Comparison of ENCODE assay signal across 8 cellular contexts in the genomic region with DNA sequence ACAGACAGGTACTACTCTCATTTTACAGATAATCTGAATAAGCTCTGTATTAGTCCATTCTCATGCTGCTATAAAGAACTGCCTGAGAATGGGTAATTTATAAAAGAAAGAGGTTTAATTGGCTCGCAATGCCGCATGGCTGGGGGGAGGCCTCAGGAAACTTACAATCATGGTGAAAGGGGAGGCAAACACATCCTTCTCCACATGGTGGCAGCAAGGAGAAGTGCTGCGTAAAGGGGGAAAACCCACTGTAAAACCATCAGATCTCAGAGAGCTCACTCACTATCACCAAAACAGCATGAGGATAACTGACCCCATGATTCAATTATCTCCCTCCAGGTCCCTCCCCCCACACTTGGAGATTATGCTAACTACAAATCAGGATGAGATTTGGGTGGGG.
DNase-seq lines count a peak whose midpoint lies in the region; ATAC-seq and TF ChIP-seq lines count a peak whose summit lies in the region.

No MANE protein-coding gene starts in this region.

- ATAC-seq in CD8-positive, alpha-beta T cell: no peak

- H3K27me3 Mint-ChIP-seq in CD8-positive, alpha-beta T cell (ENCODE audit: low read depth): no peaks in the 10 kb centered on the region

- CTCF ChIA-PET in CD8-positive, alpha-beta T cell (lab: Charles Lee): no interaction called here

- H3K27me3 ChIP-seq in GM23248 (replicated peaks; ENCODE audit: insufficient read depth) (no peaks in the 10 kb centered on the region), NT2/D1 (ENCODE audit: insufficient read depth, insufficient read length) (no peaks in the 10 kb centered on the region), iPS DF 6.9 (ENCODE audit: control insufficient read depth, insufficient read depth, low read length) (no peaks in the 10 kb centered on the region), stomach (no peaks in the 10 kb centered on the region)
- no peaks in the 10 kb centered on the region for H3K27me3 ChIP-seq in CD8-positive, alpha-beta T cell (ENCODE audit: insufficient read depth, low read length)

- H3K4me3 Mint-ChIP-seq in CD8-positive, alpha-beta T cell: no peak overlapping the region

- 59 to 72% methylated on average over 3 of the region's 3 CpGs for WGBS in GM23248 (ENCODE audit: low coverage in 1 of 2, low lambda C conversion rate in 2 of 2, missing lambda C conversion rate in 2 of 2), 2 experiments
- no CpG with 5 or more reads among the region's 3 CpGs for WGBS in iPS DF 6.9 (ENCODE audit: insufficient coverage, insufficient read length)
- 58 to 70% (median 63%) methylated on average over 3 of the region's 3 CpGs for WGBS in stomach, 5 donors

- H4K20me1 ChIP-seq in GM23248 (ENCODE audit: insufficient read depth): no peaks in the 10 kb centered on the region

- DNase-seq in GM12864 (ENCODE audit: low read depth): peak; percentile 2
- peak; percentile 23 for DNase-seq in GM23248
- DNase-seq in NT2/D1 (ENCODE audit: low read depth, low spot score): peak; percentile 42
- peak; percentile 18 for DNase-seq in iPS DF 6.9 (ENCODE audit: low read depth, low spot score)
- no peak for DNase-seq in CD8-positive, alpha-beta T cell
- DNase-seq in stomach: no peak
- DNase-seq in activated CD8-positive, alpha-beta memory T cell treated with anti-CD3 and anti-CD28 coated beads for 24 hours: no peak
- DNase-seq in amygdala (lab: John Stamatoyannopoulos, UW): no peak

- H3F3A ChIP-seq in GM23248 (ENCODE audit: insufficient read depth): no peaks in the 10 kb centered on the region

- no peak overlapping the region for H3K4me2 ChIP-seq in GM23248 (ENCODE audit: unreplicated experiment)

- H3K27ac Mint-ChIP-seq in CD8-positive, alpha-beta T cell: no peak overlapping the region

- H3K36me3 Mint-ChIP-seq in CD8-positive, alpha-beta T cell: no peaks in the 10 kb centered on the region

- no peaks in the 10 kb centered on the region for H3K9me2 ChIP-seq in GM23248 (ENCODE audit: insufficient read depth)

- TF ChIP-seq EP300 in stomach (IDR thresholded peaks at IDR 0.05): no peak

- POLR2A ChIA-PET in CD8-positive, alpha-beta T cell (lab: Charles Lee): no interaction called here

- H3K36me3 ChIP-seq in GM23248 (ENCODE audit: low read depth): no peaks in the 10 kb centered on the region
- no peaks in the 10 kb centered on the region for H3K36me3 ChIP-seq in NT2/D1 (ENCODE audit: insufficient read depth, insufficient read length, low read length)
- no peaks in the 10 kb centered on the region for H3K36me3 ChIP-seq in iPS DF 6.9 (ENCODE audit: control insufficient read depth, insufficient read depth, low read length)
- H3K36me3 ChIP-seq in CD8-positive, alpha-beta T cell (ENCODE audit: insufficient read depth, low read length): no peaks in the 10 kb centered on the region
- H3K36me3 ChIP-seq in stomach: no peaks in the 10 kb centered on the region

- H3K9me3 ChIP-seq in GM23248 (ENCODE audit: low read depth) (no peaks in the 10 kb centered on the region), NT2/D1 (ENCODE audit: insufficient read depth, low read length) (no peaks in the 10 kb centered on the region), iPS DF 6.9 (ENCODE audit: control insufficient read depth, insufficient read depth, low read length) (no peaks in the 10 kb centered on the region), stomach (no peaks in the 10 kb centered on the region)
- H3K9me3 ChIP-seq in CD8-positive, alpha-beta T cell (ENCODE audit: low read length): no peaks in the 10 kb centered on the region

- no peak overlapping the region for H2AFZ ChIP-seq in GM23248

- in situ Hi-C loops in GM23248 (cut with MboI): no loop called here

- peaks cover 2% of the 10 kb centered on the region for H3K9me3 Mint-ChIP-seq in CD8-positive, alpha-beta T cell

- no peaks in the 10 kb centered on the region for H3K4me1 Mint-ChIP-seq in CD8-positive, alpha-beta T cell (ENCODE audit: low read depth)

- no peaks in the 10 kb centered on the region for H3K79me2 ChIP-seq in GM23248 (ENCODE audit: insufficient read depth)

- H3K4me3 ChIP-seq in GM12864 (ENCODE audit: low read depth, low read length) (no peak overlapping the region), GM23248 (no peak overlapping the region), NT2/D1 (ENCODE audit: insufficient read length, low read depth) (no peak overlapping the region), iPS DF 6.9 (ENCODE audit: low read length) (no peak overlapping the region), stomach (no peak overlapping the region)
- H3K4me3 ChIP-seq in CD8-positive, alpha-beta T cell (ENCODE audit: low read depth, low read length): no peak overlapping the region

- no peak overlapping the region for H3K27ac ChIP-seq in GM23248
- H3K27ac ChIP-seq in iPS DF 6.9 (ENCODE audit: low read length): no peak overlapping the region
- no peak overlapping the region for H3K27ac ChIP-seq in CD8-positive, alpha-beta T cell (ENCODE audit: low read depth, low read length)
- no peak overlapping the region for H3K27ac ChIP-seq in stomach

- H3K4me1 ChIP-seq in GM23248 (ENCODE audit: insufficient read depth) (no peaks in the 10 kb centered on the region), NT2/D1 (ENCODE audit: insufficient read depth, insufficient read length) (no peaks in the 10 kb centered on the region), iPS DF 6.9 (ENCODE audit: control insufficient read depth, insufficient read depth, low read length) (no peaks in the 10 kb centered on the region), stomach (no peaks in the 10 kb centered on the region)
- no peaks in the 10 kb centered on the region for H3K4me1 ChIP-seq in CD8-positive, alpha-beta T cell (ENCODE audit: insufficient read depth, low read length)

- H3K9ac ChIP-seq in GM23248 (no peak overlapping the region), NT2/D1 (ENCODE audit: insufficient read length, low read depth) (no peak overlapping the region)

- TF ChIP-seq CTCF in GM12864 (IDR thresholded peaks at IDR 0.05; ENCODE audit: low read depth, low read length, missing control alignments): peak; percentile 70
- TF ChIP-seq CTCF in CD8-positive, alpha-beta T cell (IDR thresholded peaks at IDR 0.05): no peak
- TF ChIP-seq CTCF in stomach (IDR thresholded peaks at IDR 0.05): no peak

- intact Hi-C loops in CD8-positive, alpha-beta T cell (cut with DNase I, micrococcal nuclease): no loop called here
- intact Hi-C loops in stomach (cut with DNase I; ENCODE audit: low total_unique reads): no loop called here

- TF ChIP-seq POLR2A in stomach (IDR thresholded peaks at IDR 0.05): no peak

Comparison
In these comparisons a context has a peak if more than half of its experiments do, and no peak if none do; other contexts are left out.
1. DNase-seq: peak in GM12864 (single experiment), GM23248 (single experiment), NT2/D1 (single experiment) and iPS DF 6.9 (single experiment); none in CD8-positive, alpha-beta T cell (0 of 7), stomach (single experiment), activated CD8-positive, alpha-beta memory T cell treated with anti-CD3 and anti-CD28 coated beads for 24 hours (single experiment) and amygdala (0 of 56).